8 cellular contexts compared by ENCODE assay signal in the genomic region with DNA sequence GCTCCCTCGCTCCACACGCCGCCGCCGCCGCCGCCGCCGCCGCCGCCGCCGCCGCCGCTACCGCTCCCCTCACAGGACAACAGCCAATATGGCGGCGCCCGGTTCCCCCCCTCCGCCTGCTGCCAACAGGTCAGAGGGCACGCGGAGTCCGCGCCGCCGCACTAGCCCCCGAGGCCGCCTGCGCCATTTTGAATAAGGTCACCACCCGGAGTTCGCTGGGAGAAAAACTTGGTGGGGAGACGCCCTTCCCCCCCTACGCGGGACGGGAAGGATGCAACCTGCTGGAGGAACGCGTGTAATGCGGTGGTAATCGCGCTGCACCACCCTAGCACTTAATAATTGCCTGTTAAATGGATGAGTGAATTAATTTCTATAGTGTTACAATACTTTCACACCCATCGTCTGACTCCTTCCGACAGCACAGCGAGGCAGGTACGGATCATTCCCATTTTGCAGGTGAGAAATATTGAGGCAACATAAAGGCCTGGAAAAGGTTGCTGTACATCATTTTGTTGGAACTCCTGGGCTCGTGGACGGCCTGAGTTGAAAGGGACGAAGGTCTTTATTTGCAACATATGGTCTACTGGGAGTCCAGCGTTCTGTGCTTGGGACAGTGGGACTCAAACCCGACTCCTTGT. TPM values are rescaled to one million over a fixed set of nuclear protein-coding genes. Genes with fewer than 3 reads are reported as not detected.
DNase-seq lines count a peak whose midpoint lies in the region; ATAC-seq and TF ChIP-seq lines count a peak whose summit lies in the region.

A gene (minus strand): TSS at position 90 of the 638 bp plus-strand sequence. CDS start 105 bp downstream, outside the sequence.

- no peaks in the 10 kb centered on the region for H3K4me1 ChIP-seq in fibroblast of lung (ENCODE audit: control insufficient read depth, extremely low read depth, insufficient read depth, low read length)

- peak within 1 kb of the TSS; percentile 83 for H3K4me2 ChIP-seq in fibroblast of lung (ENCODE audit: extremely low read depth, insufficient read depth, low read length)

- peak within 1 kb of the TSS; percentile 71 to 96 (median 88) for H3K4me3 Mint-ChIP-seq in naive thymus-derived CD8-positive, alpha-beta T cell
- H3K4me3 Mint-ChIP-seq in stimulated activated naive B cell treated with anti-CD40 and anti-IgM and Interleukin-4, amounts not matched to agents 10 μg/mL and 1 μg/mL and 100 μg/mL, for 72 hours, result peak within 1 kb of the TSS; percentile 90 to 92

- peak within 1 kb of the TSS; percentile 72 for H2AFZ ChIP-seq in fibroblast of lung (ENCODE audit: low read length)

- H3K9me3 ChIP-seq in KOPT-K1 (ENCODE audit: insufficient read depth, low read length, poor library complexity, severe bottlenecking) (no peaks in the 10 kb centered on the region), fibroblast of lung (ENCODE audit: control insufficient read depth, insufficient read depth, low read depth, low read length) (no peaks in the 10 kb centered on the region)

- no peaks in the 10 kb centered on the region for H3K9me3 Mint-ChIP-seq in naive thymus-derived CD8-positive, alpha-beta T cell
- H3K9me3 Mint-ChIP-seq in stimulated activated naive B cell treated with anti-CD40 and anti-IgM and Interleukin-4, amounts not matched to agents 10 μg/mL and 1 μg/mL and 100 μg/mL, for 72 hours, result no peaks in the 10 kb centered on the region

- H4K20me1 ChIP-seq in fibroblast of lung (ENCODE audit: control insufficient read depth, extremely low read depth, insufficient read depth, low read length), result no peaks in the 10 kb centered on the region

- H3K36me3 ChIP-seq in KOPT-K1 (ENCODE audit: insufficient read depth, low read length) (peaks cover 35% of the 10 kb centered on the region), fibroblast of lung (ENCODE audit: control insufficient read depth, insufficient read depth, low read length) (peaks cover 2% of the 10 kb centered on the region)

- H3K4me1 Mint-ChIP-seq in naive thymus-derived CD8-positive, alpha-beta T cell, result peaks cover 18 to 44% (median 32%) of the 10 kb centered on the region in 4 donors
- peaks cover 22 to 38% of the 10 kb centered on the region in 2 donors for H3K4me1 Mint-ChIP-seq in stimulated activated naive B cell treated with anti-CD40 and anti-IgM and Interleukin-4, amounts not matched to agents 10 μg/mL and 1 μg/mL and 100 μg/mL, for 72 hours

- peak within 1 kb of the TSS; percentile 64 for H3K27ac ChIP-seq in KOPT-K1 (ENCODE audit: low read depth, low read length, poor library complexity, severe bottlenecking)
- peak within 1 kb of the TSS; percentile 54 for H3K27ac ChIP-seq in fibroblast of lung (ENCODE audit: insufficient read depth, low read length)

- ATAC-seq in GM21737 (IDR thresholded peaks at IDR 0.05; ENCODE audit: unreplicated experiment), result peak; percentile 91
- peak; percentile 97 for ATAC-seq in naive thymus-derived CD8-positive, alpha-beta T cell
- ATAC-seq in stimulated activated naive B cell treated with anti-CD40 and anti-IgM and Interleukin-4, amounts not matched to agents 10 μg/mL and 1 μg/mL and 100 μg/mL, for 72 hours (replicated peaks), result peak; percentile 97

- peaks cover 0 to 21% (median 6%) of the 10 kb centered on the region in 3 donors for H3K36me3 Mint-ChIP-seq in naive thymus-derived CD8-positive, alpha-beta T cell
- H3K36me3 Mint-ChIP-seq in stimulated activated naive B cell treated with anti-CD40 and anti-IgM and Interleukin-4, amounts not matched to agents 10 μg/mL and 1 μg/mL and 100 μg/mL, for 72 hours, result peaks cover 3 to 13% of the 10 kb centered on the region in 2 donors

- no peaks in the 10 kb centered on the region for H3K27me3 Mint-ChIP-seq in naive thymus-derived CD8-positive, alpha-beta T cell
- H3K27me3 Mint-ChIP-seq in stimulated activated naive B cell treated with anti-CD40 and anti-IgM and Interleukin-4, amounts not matched to agents 10 μg/mL and 1 μg/mL and 100 μg/mL, for 72 hours, result no peaks in the 10 kb centered on the region

- H3K4me3 ChIP-seq in fibroblast of lung (replicated peaks in 1 of 4; ENCODE audit: control extremely low read depth in 1 of 4, insufficient read depth in 1 of 4, low read depth in 3 of 4, low read length in 4 of 4), result peak within 1 kb of the TSS; percentile 59 to 90 (median 85)

- H3K27me3 ChIP-seq in fibroblast of lung (ENCODE audit: control insufficient read depth, insufficient read depth, low read length), result no peaks in the 10 kb centered on the region

- peak within 1 kb of the TSS; percentile 71 for H3K9ac ChIP-seq in fibroblast of lung (ENCODE audit: insufficient read depth, low read length)

- peak in 1 of 2 donors; percentile 28 for TF ChIP-seq CTCF in fibroblast of lung (conservative IDR thresholded peaks at IDR 0.05 in 1 of 2, IDR thresholded peaks at IDR 0.05 in 1 of 2; ENCODE audit: low read depth in 1 of 2, low read length in 2 of 2)

- peak; percentile 55 for DNase-seq in DMS79 treated with DMSO at 0.1 percent for 48 hours (lab: John Stamatoyannopoulos, UW)
- DNase-seq in RKO (ENCODE audit: low spot score), result peak; percentile 93
- peak; percentile 92 to 95 for DNase-seq in activated T-helper 1 cell treated with anti-CD3 and anti-CD28 coated beads, Interleukin-2, amount 50 U/mL, for 16 hours (ENCODE audit: low read depth in 1 of 2, low spot score in 1 of 2)
- DNase-seq in fibroblast of lung (ENCODE audit: low read depth in 2 of 2), result peak; percentile 84 to 89
- DNase-seq in naive thymus-derived CD8-positive, alpha-beta T cell, result peak; percentile 89 to 97 (median 94)
- DNase-seq in stimulated activated naive B cell treated with anti-CD40 and anti-IgM and Interleukin-4, amounts not matched to agents 10 μg/mL and 1 μg/mL and 100 μg/mL, for 72 hours, result peak; percentile 93

- POLR2A ChIA-PET in naive thymus-derived CD8-positive, alpha-beta T cell (lab: Charles Lee), result interaction anchor here (0.8 to 1.0 kb wide), 3 partner anchors 15 to 38 kb away, joined by 3 to 6 read pairs (median 3); a partner anchor contains a TSS

- peak within 1 kb of the TSS; percentile 16 to 94 (median 84) for H3K27ac Mint-ChIP-seq in naive thymus-derived CD8-positive, alpha-beta T cell
- H3K27ac Mint-ChIP-seq in stimulated activated naive B cell treated with anti-CD40 and anti-IgM and Interleukin-4, amounts not matched to agents 10 μg/mL and 1 μg/mL and 100 μg/mL, for 72 hours, result peak within 1 kb of the TSS; percentile 89

- peaks cover 44% of the 10 kb centered on the region for H3K79me2 ChIP-seq in fibroblast of lung (ENCODE audit: control insufficient read depth, insufficient read depth, low read length)

RNA-seq across cellular contexts. Expression of the gene that starts here (rescaled TPM):
- 17.5 and 28.4 TPM in 2 replicates for total RNA-seq in fibroblast of lung
- 15.9 and 27.9 TPM in 2 replicates for polyA plus RNA-seq in fibroblast of lung
- polyA plus RNA-seq in fibroblast of lung (2012), result 16.0 and 31.0 TPM in 2 replicates
- polyA minus RNA-seq in fibroblast of lung (ENCODE audit: low replicate concordance), result 29.0 and 78.7 TPM in 2 replicates
- total RNA-seq in naive thymus-derived CD8-positive, alpha-beta T cell, result 100 to 1,000 TPM; 214 to 225 TPM
- 1 to 10 TPM; 1.6 to 5.5 (median 3.4) TPM for polyA plus RNA-seq in naive thymus-derived CD8-positive, alpha-beta T cell

Comparison
In these comparisons a context has a peak if more than half of its experiments do, and no peak if none do; other contexts are left out.
1. Peak in every context shown above with its lines: DNase-seq, ATAC-seq, H3K4me3 ChIP-seq and H3K27ac ChIP-seq.